Comparison of ENCODE assay signal across 30 cellular contexts in the genomic region with DNA sequence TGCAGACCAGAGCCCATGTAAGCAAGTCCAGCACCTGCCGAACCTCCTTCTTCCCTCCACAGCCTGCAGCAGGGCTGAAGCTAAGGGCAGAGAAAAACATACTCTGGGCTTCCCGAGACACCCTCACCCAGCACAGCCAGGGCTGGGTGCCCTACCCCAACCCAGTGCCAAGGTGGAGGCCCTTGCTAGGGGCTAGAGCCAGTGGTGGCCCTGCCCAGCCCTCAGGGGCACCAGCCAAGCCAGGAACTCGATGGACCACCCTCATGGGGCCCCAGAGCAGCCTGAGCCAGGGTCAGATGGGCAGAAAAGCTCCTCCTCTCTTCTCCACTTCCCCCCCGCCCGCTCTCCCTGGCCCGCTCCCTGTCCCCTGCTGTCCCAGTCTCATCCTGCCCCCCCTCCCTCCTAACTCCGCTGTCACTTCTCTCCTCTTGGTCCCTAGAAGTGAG. TPM values are rescaled to one million over a fixed set of nuclear protein-coding genes. Genes with fewer than 3 reads are reported as not detected.
DNase-seq lines count a peak whose midpoint lies in the region; ATAC-seq, FAIRE-seq and TF ChIP-seq lines count a peak whose summit lies in the region.
"Had no signal": no experiment of that assay in that cellular context is flagged by ENCODE, and none has a peak within 500 bp of the region (broad histone marks: within the 10 kb centered on the region; RNA-seq: fewer than 3 reads in every experiment).

No MANE protein-coding gene starts in this region.

- H3K9ac ChIP-seq in parathyroid adenoma = peak overlapping the region; percentile 7
- H3K9ac ChIP-seq: GM23248 had no signal

- H3K27me3 Mint-ChIP-seq in Caco-2 (ENCODE audit: insufficient read depth, unreplicated experiment) (no peaks in the 10 kb centered on the region), T-helper 17 cell (peaks cover 18% of the 10 kb centered on the region)

- CTCF ChIA-PET in Caco-2 (lab: Charles Lee) = interaction anchor here (0.6 to 1.0 kb wide), 2 partner anchors 9 to 201 kb away, joined by 4 to 7 read pairs; no protein-coding TSS in a partner anchor

- no peaks in the 10 kb centered on the region for H3K9me3 Mint-ChIP-seq in Caco-2 (ENCODE audit: unreplicated experiment)
- H3K9me3 Mint-ChIP-seq: activated CD4-positive, alpha-beta memory T cell treated with anti-CD3 and anti-CD28 coated beads, Interleukin-2, amount 10 ng/mL, durations not matched to agents 7 days and 5 days; activated naive CD8-positive, alpha-beta T cell treated with anti-CD3 and anti-CD28 coated beads, Interleukin-2, amount 50 U/mL, for 24 hours; T-cell had no signal

- POLR2A ChIA-PET in Caco-2 (lab: Charles Lee) = no interaction called here

- no peaks in the 10 kb centered on the region for H3K27me3 ChIP-seq in Caco-2 (replicated peaks; ENCODE audit: control insufficient read depth, insufficient read depth, low read length)
- H3K27me3 ChIP-seq in parathyroid adenoma (ENCODE audit: control insufficient read depth, insufficient read depth, low read length) = no peaks in the 10 kb centered on the region

- H3K27ac Mint-ChIP-seq in Caco-2 (ENCODE audit: unreplicated experiment) = peak overlapping the region; percentile 67
- peak overlapping the region; percentile 87 for H3K27ac Mint-ChIP-seq in T-helper 17 cell
- H3K27ac Mint-ChIP-seq: activated CD4-positive, alpha-beta memory T cell treated with anti-CD3 and anti-CD28 coated beads, Interleukin-2, amount 10 ng/mL, durations not matched to agents 7 days and 5 days; activated naive CD8-positive, alpha-beta T cell treated with anti-CD3 and anti-CD28 coated beads, Interleukin-2, amount 50 U/mL, for 24 hours had no signal

- no peak for ATAC-seq in T-helper 17 cell
- ATAC-seq: activated naive CD8-positive, alpha-beta T cell treated with anti-CD3 and anti-CD28 coated beads, Interleukin-2, amount 50 U/mL, for 24 hours; lower lobe of right lung; stimulated activated naive CD8-positive, alpha-beta T cell treated with anti-CD3 and anti-CD28 coated beads, Interleukin-15, Interleukin-2, amounts not matched to agents 100 U/mL and 50 U/mL, for 24 hours had no signal

- BruUV-seq in Caco-2 (replicated peaks; lab: Mats Ljungman, UMichigan) = no TSS peak

- H3K4me3 Mint-ChIP-seq in Caco-2 (ENCODE audit: unreplicated experiment) (no peak overlapping the region), T-helper 17 cell (no peak overlapping the region)
- H3K4me3 Mint-ChIP-seq: activated CD4-positive, alpha-beta memory T cell treated with anti-CD3 and anti-CD28 coated beads, Interleukin-2, amount 10 ng/mL, durations not matched to agents 7 days and 5 days; activated naive CD8-positive, alpha-beta T cell treated with anti-CD3 and anti-CD28 coated beads, Interleukin-2, amount 50 U/mL, for 24 hours had no signal

- intact Hi-C loops in Caco-2 (cut with micrococcal nuclease; ENCODE audit: unreplicated experiment) = no loop called here

- H2AFZ ChIP-seq in parathyroid adenoma = no peak overlapping the region
- H2AFZ ChIP-seq: GM23248 had no signal

- no peak overlapping the region for H3K4me3 ChIP-seq in Caco-2 (ENCODE audit: low read depth, low read length)
- peak overlapping the region; percentile 63 for H3K4me3 ChIP-seq in parathyroid adenoma (ENCODE audit: low read depth, low read length)
- H3K4me3 ChIP-seq: dorsolateral prefrontal cortex, GM23248, lower lobe of right lung, MG63, SJSA1, thoracic aorta had no signal

- peak overlapping the region; percentile 95 for H3K27ac ChIP-seq in parathyroid adenoma
- H3K27ac ChIP-seq: dorsolateral prefrontal cortex, GM23248, lower lobe of right lung, neutrophil, SJSA1, thoracic aorta had no signal

- FAIRE-seq in GM19239 (lab: Jason Lieb, UNC) = no peak
- FAIRE-seq: keratinocyte had no signal

- H3K4me1 Mint-ChIP-seq in Caco-2 (ENCODE audit: low read depth, unreplicated experiment) = peaks cover 9% of the 10 kb centered on the region
- peaks cover 32% of the 10 kb centered on the region for H3K4me1 Mint-ChIP-seq in T-helper 17 cell

- H3K4me2 ChIP-seq in parathyroid adenoma (ENCODE audit: low read length) = peak overlapping the region; percentile 75

- no peaks in the 10 kb centered on the region for H3K79me2 ChIP-seq in parathyroid adenoma

- H3K9me3 ChIP-seq in Caco-2 (no peaks in the 10 kb centered on the region), T-helper 17 cell (ENCODE audit: control insufficient read depth, low read length, poor library complexity, severe bottlenecking) (no peaks in the 10 kb centered on the region), parathyroid adenoma (ENCODE audit: control insufficient read depth, low read length) (no peaks in the 10 kb centered on the region)
- H3K9me3 ChIP-seq: lower lobe of right lung, MG63, neutrophil, SJSA1, thoracic aorta had no signal

- H3K4me1 ChIP-seq in Caco-2 (peaks cover 7% of the 10 kb centered on the region), parathyroid adenoma (peaks cover 8% of the 10 kb centered on the region)
- H3K4me1 ChIP-seq: lower lobe of right lung, SJSA1 had no signal

- TF ChIP-seq CTCF in Caco-2 (IDR thresholded peaks at IDR 0.05; ENCODE audit: insufficient read depth in 1 of 2, low read depth in 1 of 2, low read length in 1 of 2, severe bottlenecking in 1 of 2, unreplicated experiment in 1 of 2) = no peak
- no peak for TF ChIP-seq CTCF in parathyroid adenoma (IDR thresholded peaks at IDR 0.05)

- H3K36me3 ChIP-seq in Caco-2 (ENCODE audit: control insufficient read depth, insufficient read depth, low read length) (no peaks in the 10 kb centered on the region), parathyroid adenoma (ENCODE audit: control insufficient read depth, insufficient read depth, low read length) (no peaks in the 10 kb centered on the region)
- H3K36me3 ChIP-seq: lower lobe of right lung, MG63, neutrophil, SJSA1, thoracic aorta had no signal

- DNase-seq in Caco-2 = no peak
- DNase-seq in T-helper 17 cell = no peak
- peak; percentile 59 for DNase-seq in left kidney (ENCODE audit: low read depth, low spot score)
- DNase-seq in inferior parietal cortex (ENCODE audit: extremely low spot score) = no peak
- DNase-seq in GM19239 (ENCODE audit: insufficient read length, low spot score) = no peak
- DNase-seq in NCI-H446 treated with DMSO at 0.1 percent for 48 hours (lab: John Stamatoyannopoulos, UW) = no peak
- DNase-seq in superior temporal gyrus (ENCODE audit: extremely low spot score) = no peak
- DNase-seq: activated CD4-positive, alpha-beta memory T cell treated with anti-CD3 and anti-CD28 coated beads, Interleukin-2, amount 10 ng/mL, durations not matched to agents 7 days and 5 days; activated gamma-delta T cell; activated naive CD8-positive, alpha-beta T cell treated with anti-CD3 and anti-CD28 coated beads, Interleukin-2, amount 50 U/mL, for 24 hours; cerebellar nuclear complex; DMS153; dorsolateral prefrontal cortex; GM23248; KBM-7; lower lobe of right lung; MG63; NCI-H1105 treated with DMSO at 0.1 percent for 48 hours; NCI-H2029; NCI-H774; RPMI8226; stimulated activated naive CD8-positive, alpha-beta T cell treated with anti-CD3 and anti-CD28 coated beads, Interleukin-15, Interleukin-2, amounts not matched to agents 100 U/mL and 50 U/mL, for 24 hours; T-cell had no signal

- no peaks in the 10 kb centered on the region for H3K36me3 Mint-ChIP-seq in Caco-2 (ENCODE audit: insufficient read depth, unreplicated experiment)
- peaks cover 5% of the 10 kb centered on the region for H3K36me3 Mint-ChIP-seq in T-helper 17 cell (ENCODE audit: low read depth)
- H3K36me3 Mint-ChIP-seq: T-cell had no signal

RNA-seq across cellular contexts. Expression of a gene that starts 15.9 kb away (rescaled TPM):
- total RNA-seq in Caco-2 (2022) (15.0 and 16.3 TPM in 2 replicates), T-helper 17 cell (100 to 1,000 TPM; 393 to 433 TPM)

RNA-seq across cellular contexts. Expression of a gene that starts 25.5 kb away (rescaled TPM):
- total RNA-seq in Caco-2 (2022) (14.9 and 16.3 TPM in 2 replicates), T-helper 17 cell (10 to 100 TPM; 13.2 to 15.7 TPM)
- total RNA-seq: A673, GM23248, HT1080, SJSA1, thoracic aorta had no signal

RNA-seq across cellular contexts. Expression of a gene that starts 30.3 kb away (rescaled TPM):
- total RNA-seq in Caco-2 (2022) (0.37 and 0.91 TPM in 2 replicates), T-helper 17 cell (not detected)
- total RNA-seq: A673, GM23248, SJSA1, thoracic aorta had no signal

RNA-seq across cellular contexts. Expression of a gene that starts 41.4 kb away (rescaled TPM):
- total RNA-seq in Caco-2 (2022) (11.6 and 12.2 TPM in 2 replicates), T-helper 17 cell (10 to 100 TPM; 10.8 to 12.8 TPM)

RNA-seq across cellular contexts. Expression of a gene that starts 56.5 kb away (rescaled TPM):
- 179 and 221 TPM in 2 replicates for total RNA-seq in Caco-2 (2022)
- total RNA-seq in T-helper 17 cell = 1 to 10 TPM; 4.9 to 7.1 TPM

Comparison
In these comparisons a context has a peak if more than half of its experiments do, and no peak if none do; other contexts are left out.
1. RNA of a gene that starts 15.9 kb away (total RNA-seq): 393 to 433 TPM in T-helper 17 cell; 15.0 to 16.3 TPM in Caco-2; every median in the first group is over 10 times any median in the second.